Comparison of ENCODE assay signal across 15 cellular contexts in genomic region chr11:120197254-120197891, GRCh38. TPM values are rescaled to one million over a fixed set of nuclear protein-coding genes. Genes with fewer than 3 reads are reported as not detected.
A peak's percentile ranks its signal among the peaks of the same experiment; 100 is the strongest.
DNase-seq lines count a peak whose midpoint lies in the region; ATAC-seq and TF ChIP-seq lines count a peak whose summit lies in the region.
"Had no signal": no experiment of that assay in that cellular context is flagged by ENCODE, and none has a peak within 500 bp of the region (broad histone marks: within the 10 kb centered on the region; RNA-seq: fewer than 3 reads in every experiment).

No MANE protein-coding gene starts in this region.

- H4K20me1 ChIP-seq in hepatocyte (ENCODE audit: insufficient read depth, poor library complexity, severe bottlenecking): no peaks in the 10 kb centered on the region

- peak overlapping the region in 3 of 4 donors; percentile 74 to 91 (median 85) for H3K27ac ChIP-seq in Peyer's patch
- H3K27ac ChIP-seq in hepatocyte: peak overlapping the region; percentile 64
- no peak overlapping the region for H3K27ac ChIP-seq in neuronal stem cell (replicated peaks; ENCODE audit: low read length)

- peak overlapping the region; percentile 54 for H3K4me2 ChIP-seq in hepatocyte
- no peak overlapping the region for H3K4me2 ChIP-seq in neuronal stem cell (ENCODE audit: insufficient read depth, low read length, poor library complexity, severe bottlenecking)

- H2AK5ac ChIP-seq in neuronal stem cell (ENCODE audit: low read depth, low read length): no peak overlapping the region

- no peak overlapping the region for H3K23ac ChIP-seq in neuronal stem cell (ENCODE audit: low read depth, low read length, poor library complexity)

- H3K4me3 ChIP-seq in Peyer's patch (peak overlapping the region in 1 of 4 donors; percentile 24), hepatocyte (no peak overlapping the region), neuronal stem cell (ENCODE audit: low read length in 2 of 2) (no peak overlapping the region)
- H3K4me3 ChIP-seq: K562 had no signal

- H2BK5ac ChIP-seq in neuronal stem cell (ENCODE audit: low read length): no peak overlapping the region

- H4K91ac ChIP-seq in neuronal stem cell (ENCODE audit: low read depth, low read length, poor library complexity): no peak overlapping the region

- H3K9me3 ChIP-seq in Peyer's patch (no peaks in the 10 kb centered on the region), hepatocyte (ENCODE audit: low read depth) (no peaks in the 10 kb centered on the region), neuronal stem cell (replicated peaks in 1 of 2; ENCODE audit: control insufficient read depth in 2 of 2, insufficient read depth in 1 of 2, low read depth in 1 of 2, low read length in 2 of 2) (no peaks in the 10 kb centered on the region)

- no peak overlapping the region for H2BK12ac ChIP-seq in neuronal stem cell (ENCODE audit: low read length)

- no peak overlapping the region for H3K4ac ChIP-seq in neuronal stem cell (ENCODE audit: low read length)

- H3K14ac ChIP-seq in neuronal stem cell (ENCODE audit: low read length): no peak overlapping the region

- no peak overlapping the region for H2BK120ac ChIP-seq in neuronal stem cell (ENCODE audit: low read depth, low read length)

- 34% methylated on average over 10 of the region's 14 CpGs for WGBS in hepatocyte (ENCODE audit: low lambda C conversion rate, missing lambda C conversion rate)
- no CpG with 5 or more reads among the region's 14 CpGs for WGBS in neuronal stem cell (ENCODE audit: extremely low coverage in 2 of 2, insufficient read length in 2 of 2, insufficient replicate concordance in 1 of 2), 2 donors

- H3K9ac ChIP-seq in neuronal stem cell (ENCODE audit: low read depth, low read length, poor library complexity): no peak overlapping the region

- ATAC-seq in GM19455 (IDR thresholded peaks at IDR 0.05; ENCODE audit: unreplicated experiment): no peak
- ATAC-seq: naive thymus-derived CD8-positive, alpha-beta T cell had no signal

- peak; percentile 65 to 87 for TF ChIP-seq POLR2A in Peyer's patch (IDR thresholded peaks at IDR 0.05)

- H4K8ac ChIP-seq in neuronal stem cell (ENCODE audit: low read depth, low read length): no peak overlapping the region

- no peak overlapping the region for H2BK15ac ChIP-seq in neuronal stem cell (ENCODE audit: low read length)

- H2AFZ ChIP-seq in hepatocyte: no peak overlapping the region
- H2AFZ ChIP-seq in neuronal stem cell (ENCODE audit: low read length): peak overlapping the region; percentile 49

- no peaks in the 10 kb centered on the region for H3K27me3 ChIP-seq in Peyer's patch
- no peaks in the 10 kb centered on the region for H3K27me3 ChIP-seq in hepatocyte
- H3K27me3 ChIP-seq in neuronal stem cell (ENCODE audit: control insufficient read depth in 3 of 3, insufficient read depth in 3 of 3, low read depth in 1 of 3, low read length in 3 of 3): peaks cover 0 to 32% (median 17%) of the 10 kb centered on the region in 3 experiments

- no peaks in the 10 kb centered on the region for H3K9me2 ChIP-seq in hepatocyte (replicated peaks; ENCODE audit: insufficient read depth)

- H3K79me2 ChIP-seq in hepatocyte: no peaks in the 10 kb centered on the region

- H3K4me1 ChIP-seq in Peyer's patch (peaks cover 0 to 59% (median 8%) of the 10 kb centered on the region in 4 donors), hepatocyte (ENCODE audit: insufficient read depth) (peaks cover 52% of the 10 kb centered on the region), neuronal stem cell (ENCODE audit: control insufficient read depth in 2 of 2, insufficient read depth in 1 of 2, low read depth in 1 of 2, low read length in 2 of 2) (peaks cover 15% of the 10 kb centered on the region in 2 donors)

- H3K79me1 ChIP-seq in neuronal stem cell (ENCODE audit: low read depth, low read length): no peaks in the 10 kb centered on the region

- H3K18ac ChIP-seq in neuronal stem cell (ENCODE audit: low read length): no peak overlapping the region

- DNase-seq in AG08395 (ENCODE audit: low spot score) (peak; percentile 47), Peyer's patch (peak in 2 of 3 donors; percentile 82 to 83), hepatocyte (ENCODE audit: low spot score) (peak; percentile 55), neuronal stem cell (ENCODE audit: low spot score) (no peak), T1000 (lab: John Stamatoyannopoulos, UW) (no peak), occipital lobe (lab: John Stamatoyannopoulos, UW) (no peak)
- DNase-seq in stimulated activated CD4-positive, alpha-beta T cell treated with anti-CD3 and anti-CD28 coated beads, Interleukin-12 subunit alpha, Interleukin-12 subunit beta, amount 100 ng/mL, for 4 hours: no peak
- DNase-seq: activated CD4-positive, CD25-positive, alpha-beta regulatory T cell; activated T-cell treated with anti-CD3 and anti-CD28 coated beads, Interleukin-2, amount 50 U/mL, for 1 hour; cortex of kidney; DMS153; naive thymus-derived CD8-positive, alpha-beta T cell; SW 1271 had no signal

- TF ChIP-seq CTCF in Peyer's patch (IDR thresholded peaks at IDR 0.05): no peak
- no peak for TF ChIP-seq CTCF in hepatocyte (IDR thresholded peaks at IDR 0.05; ENCODE audit: poor library complexity)

- H3K36me3 ChIP-seq in Peyer's patch: no peaks in the 10 kb centered on the region
- H3K36me3 ChIP-seq in hepatocyte (replicated peaks; ENCODE audit: insufficient read depth, low read depth): no peaks in the 10 kb centered on the region
- no peaks in the 10 kb centered on the region for H3K36me3 ChIP-seq in neuronal stem cell (replicated peaks in 1 of 2; ENCODE audit: control insufficient read depth in 2 of 2, insufficient read depth in 2 of 2, low read length in 2 of 2)

RNA-seq across cellular contexts. Expression of gene OAF, which starts 13.5 kb away (rescaled TPM):
- total RNA-seq in Peyer's patch (100 to 1,000 TPM in 3 of 4 donors, 10 to 100 TPM in 1; 66.0 to 344 (median 228) TPM), hepatocyte (63.9 and 72.4 TPM in 2 replicates), occipital lobe (1.4 TPM)
- polyA plus RNA-seq in hepatocyte: 73.0 and 102 TPM in 2 replicates
- polyA plus RNA-seq in neuronal stem cell (2013, experiment 1 of 2): 2.1 TPM
- polyA plus RNA-seq in neuronal stem cell (2013, experiment 2 of 2): 2.0 TPM

RNA-seq across cellular contexts. Expression of gene POU2F3, which starts 42.6 kb away (rescaled TPM):
- 1 to 10 TPM in 3 of 4 donors, not detected in 1; 2.2 to 3.3 (median 2.8) TPM for total RNA-seq in Peyer's patch
- 0.24 TPM in 1 of 2 replicates, not detected in the other for total RNA-seq in hepatocyte
- 0.21 TPM in 1 of 2 replicates, not detected in the other for polyA plus RNA-seq in hepatocyte
- polyA plus RNA-seq in neuronal stem cell (2013, experiment 1 of 2): 0.03 TPM
- polyA plus RNA-seq in neuronal stem cell (2013, experiment 2 of 2): 0.03 TPM
- not detected for total RNA-seq in occipital lobe
- total RNA-seq: K562; naive thymus-derived CD8-positive, alpha-beta T cell had no signal
- polyA plus RNA-seq: K562 had no signal

RNA-seq across cellular contexts. Expression of gene TRIM29, which starts 59.5 kb away (rescaled TPM):
- total RNA-seq in Peyer's patch (10 to 100 TPM in 1 of 4 donors, 1 to 10 TPM in 3; 7.8 to 33.3 (median 9.1) TPM), hepatocyte (7.7 and 11.2 TPM in 2 replicates), occipital lobe (0.47 TPM)
- polyA plus RNA-seq in hepatocyte: 8.5 and 9.4 TPM in 2 replicates
- 0.03 TPM for polyA plus RNA-seq in neuronal stem cell (2013, experiment 1 of 2)
- polyA plus RNA-seq in neuronal stem cell (2013, experiment 2 of 2): not detected
- total RNA-seq: naive thymus-derived CD8-positive, alpha-beta T cell had no signal
- polyA plus RNA-seq: naive thymus-derived CD8-positive, alpha-beta T cell had no signal

Comparison
In these comparisons a context has a peak if more than half of its experiments do, and no peak if none do; other contexts are left out.
1. DNase-seq: peak in AG08395 (single experiment), Peyer's patch (2 of 3) and hepatocyte (single experiment); none in neuronal stem cell (single experiment), T1000 (single experiment), occipital lobe (single experiment) and stimulated activated CD4-positive, alpha-beta T cell treated with anti-CD3 and anti-CD28 coated beads, Interleukin-12 subunit alpha, Interleukin-12 subunit beta, amount 100 ng/mL, for 4 hours (single experiment).
2. RNA of gene OAF, which starts 13.5 kb away (total RNA-seq): 66.0 to 344 TPM in Peyer's patch and 63.9 to 72.4 TPM in hepatocyte; 1.4 TPM in occipital lobe (single experiment); every median in the first group is over 10 times any median in the second.